ENCODE assay signal across 8 cellular contexts in the genomic region with DNA sequence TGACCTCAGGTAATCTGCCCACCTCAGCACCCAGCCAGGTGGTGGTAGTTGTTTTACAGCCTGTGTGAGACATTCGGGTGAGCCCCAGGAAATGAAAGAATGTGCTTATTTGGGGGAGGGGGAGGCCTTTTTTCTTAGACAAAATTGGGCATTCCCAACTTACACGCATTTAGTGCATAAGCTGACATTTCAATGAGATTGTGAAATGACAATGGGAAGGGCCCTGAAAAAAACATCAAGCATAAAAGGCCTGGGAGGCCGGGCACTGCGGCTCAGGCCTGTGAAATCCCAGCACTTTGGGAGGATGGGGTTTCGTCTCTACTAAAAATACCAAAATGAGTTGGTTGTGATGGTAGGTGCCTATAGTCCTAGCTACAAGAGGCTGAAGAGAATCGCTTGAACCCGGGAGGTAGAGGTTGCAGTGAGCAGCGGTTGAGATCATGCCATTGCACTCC. TPM values are rescaled to one million over a fixed set of nuclear protein-coding genes. Genes with fewer than 3 reads are reported as not detected.
DNase-seq lines count a peak whose midpoint lies in the region; ATAC-seq and TF ChIP-seq lines count a peak whose summit lies in the region.
"Had no signal": no experiment of that assay in that cellular context is flagged by ENCODE, and none has a peak within 500 bp of the region (broad histone marks: within the 10 kb centered on the region; RNA-seq: fewer than 3 reads in every experiment).

No MANE protein-coding gene starts in this region.

- H3K9me3 Mint-ChIP-seq in activated T-cell treated with anti-CD3 and anti-CD28 coated beads, Interleukin-2, amount 50 U/mL, for 72 hours, result no peaks in the 10 kb centered on the region

- no peak for DNase-seq in activated T-cell treated with anti-CD3 and anti-CD28 coated beads, Interleukin-2, amount 50 U/mL, for 72 hours
- no peak for DNase-seq in NCI-H774 (lab: John Stamatoyannopoulos, UW)
- DNase-seq: NCI-H510A had no signal

- no peaks in the 10 kb centered on the region for H3K9me3 ChIP-seq in HEK293 (ENCODE audit: control insufficient read depth, insufficient read depth, low read depth, low read length)

- no peaks in the 10 kb centered on the region for H3K27me3 Mint-ChIP-seq in activated T-cell treated with anti-CD3 and anti-CD28 coated beads, Interleukin-2, amount 50 U/mL, for 72 hours (ENCODE audit: low read depth)

- peak overlapping the region; percentile 95 for H3K27ac Mint-ChIP-seq in activated T-cell treated with anti-CD3 and anti-CD28 coated beads, Interleukin-2, amount 50 U/mL, for 72 hours

- peaks cover 35 to 84% of the 10 kb centered on the region in 2 experiments for H3K36me3 ChIP-seq in HEK293 (ENCODE audit: control insufficient read depth in 2 of 2, insufficient read depth in 1 of 2, low read length in 2 of 2)

- TF ChIP-seq CTCF in 22Rv1 (IDR thresholded peaks at IDR 0.05) (no peak), HEK293 (tag by site-specific recombination; IDR thresholded peaks at IDR 0.05) (no peak)

- H3K36me3 Mint-ChIP-seq in activated T-cell treated with anti-CD3 and anti-CD28 coated beads, Interleukin-2, amount 50 U/mL, for 72 hours (ENCODE audit: insufficient read depth in 2 of 2), result peaks cover 30 to 46% of the 10 kb centered on the region in 2 donors

- peaks cover 34% of the 10 kb centered on the region for H3K4me1 Mint-ChIP-seq in activated T-cell treated with anti-CD3 and anti-CD28 coated beads, Interleukin-2, amount 50 U/mL, for 72 hours (ENCODE audit: low read depth)

- H3K4me3 ChIP-seq in HEK293 (ENCODE audit: low read depth, low read length), result no peak overlapping the region

- POLR2A ChIA-PET in HEK293 (lab: Yijun Ruan, JAX), result interaction anchor here (1.0 to 2.8 kb wide), 3 partner anchors 11 to 386 kb away, joined by 4 to 11 read pairs (median 4); a partner anchor contains a TSS

- CTCF ChIA-PET in HEK293 (lab: Yijun Ruan, JAX), result no interaction called here

- no peaks in the 10 kb centered on the region for H3K4me1 ChIP-seq in HEK293 (ENCODE audit: control insufficient read depth, insufficient read depth, low read length)

- peak overlapping the region; percentile 99 for H3K27ac ChIP-seq in 22Rv1
- H3K27ac ChIP-seq in HEK293 (ENCODE audit: extremely low read depth, low read depth, low read length), result no peak overlapping the region

- peak overlapping the region; percentile 13 to 31 for H3K4me3 Mint-ChIP-seq in activated T-cell treated with anti-CD3 and anti-CD28 coated beads, Interleukin-2, amount 50 U/mL, for 72 hours

- no peak for ATAC-seq in activated T-cell treated with anti-CD3 and anti-CD28 coated beads, Interleukin-2, amount 50 U/mL, for 72 hours (replicated peaks in 1 of 2)
- ATAC-seq in GM18519 (IDR thresholded peaks at IDR 0.05; ENCODE audit: low FRiP score, unreplicated experiment) (no peak), GM21717 (IDR thresholded peaks at IDR 0.05; ENCODE audit: unreplicated experiment) (no peak)

TF ChIP-seq in HEK293, 187 proteins besides CTCF, POLR2A, EP300 and RAD21:
- TF ChIP-seq ZNF660 (tag by site-specific recombination; IDR thresholded peaks at IDR 0.05) (peak; percentile 10; the same call in 1 of the 2 replicates), ZNF747 (tag by site-specific recombination; IDR thresholded peaks at IDR 0.05) (no peak), ZFP41 (tag by site-specific recombination; IDR thresholded peaks at IDR 0.05; ENCODE audit: borderline replicate concordance) (no peak), GFI1B (tag by site-specific recombination; IDR thresholded peaks at IDR 0.05) (no peak), ZNF837 (tag by site-specific recombination; IDR thresholded peaks at IDR 0.05) (no peak)

RNA-seq across cellular contexts. Expression of a gene that starts 5.0 kb away (rescaled TPM):
- total RNA-seq in activated T-cell treated with anti-CD3 and anti-CD28 coated beads, Interleukin-2, amount 50 U/mL, for 72 hours, result 1,000 to 10,000 TPM; 1,204 to 1,544 TPM

RNA-seq across cellular contexts. Expression of a gene that starts 5.4 kb away (rescaled TPM):
- total RNA-seq in activated T-cell treated with anti-CD3 and anti-CD28 coated beads, Interleukin-2, amount 50 U/mL, for 72 hours, result 10 to 100 TPM; 14.2 to 14.9 TPM

RNA-seq across cellular contexts. Expression of a gene that starts 38.1 kb away (rescaled TPM):
- total RNA-seq in activated T-cell treated with anti-CD3 and anti-CD28 coated beads, Interleukin-2, amount 50 U/mL, for 72 hours, result 10 to 100 TPM; 36.2 to 38.3 TPM

RNA-seq across cellular contexts. Expression of a gene that starts 38.3 kb away (rescaled TPM):
- 10 to 100 TPM; 16.3 to 22.2 TPM for total RNA-seq in activated T-cell treated with anti-CD3 and anti-CD28 coated beads, Interleukin-2, amount 50 U/mL, for 72 hours

RNA-seq across cellular contexts. Expression of a gene that starts 54.3 kb away (rescaled TPM):
- under 1 TPM in 1 of 2 donors, not detected in 1; 0.30 TPM for total RNA-seq in activated T-cell treated with anti-CD3 and anti-CD28 coated beads, Interleukin-2, amount 50 U/mL, for 72 hours
- total RNA-seq: lung microvascular endothelial cell had no signal
